ENCODE assay signal across 1 cellular context in genomic region chr2:147843864-147844690, GRCh38.
TF ChIP-seq lines count a peak whose summit lies in the region.

No MANE protein-coding gene starts in this region.

TF ChIP-seq in HepG2, 621 proteins besides CTCF, POLR2A, EP300 and RAD21 (continued from another document and continues in another):
- TF ChIP-seq, protein P1, sequence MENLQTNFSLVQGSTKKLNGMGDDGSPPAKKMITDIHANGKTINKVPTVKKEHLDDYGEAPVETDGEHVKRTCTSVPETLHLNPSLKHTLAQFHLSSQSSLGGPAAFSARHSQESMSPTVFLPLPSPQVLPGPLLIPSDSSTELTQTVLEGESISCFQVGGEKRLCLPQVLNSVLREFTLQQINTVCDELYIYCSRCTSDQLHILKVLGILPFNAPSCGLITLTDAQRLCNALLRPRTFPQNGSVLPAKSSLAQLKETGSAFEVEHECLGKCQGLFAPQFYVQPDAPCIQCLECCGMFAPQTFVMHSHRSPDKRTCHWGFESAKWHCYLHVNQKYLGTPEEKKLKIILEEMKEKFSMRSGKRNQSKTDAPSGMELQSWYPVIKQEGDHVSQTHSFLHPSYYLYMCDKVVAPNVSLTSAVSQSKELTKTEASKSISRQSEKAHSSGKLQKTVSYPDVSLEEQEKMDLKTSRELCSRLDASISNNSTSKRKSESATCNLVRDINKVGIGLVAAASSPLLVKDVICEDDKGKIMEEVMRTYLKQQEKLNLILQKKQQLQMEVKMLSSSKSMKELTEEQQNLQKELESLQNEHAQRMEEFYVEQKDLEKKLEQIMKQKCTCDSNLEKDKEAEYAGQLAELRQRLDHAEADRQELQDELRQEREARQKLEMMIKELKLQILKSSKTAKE (CRISPR knock-in tag; IDR thresholded peaks at IDR 0.05; ENCODE audit: borderline replicate concordance), result no peak
- TF ChIP-seq, protein P2, sequence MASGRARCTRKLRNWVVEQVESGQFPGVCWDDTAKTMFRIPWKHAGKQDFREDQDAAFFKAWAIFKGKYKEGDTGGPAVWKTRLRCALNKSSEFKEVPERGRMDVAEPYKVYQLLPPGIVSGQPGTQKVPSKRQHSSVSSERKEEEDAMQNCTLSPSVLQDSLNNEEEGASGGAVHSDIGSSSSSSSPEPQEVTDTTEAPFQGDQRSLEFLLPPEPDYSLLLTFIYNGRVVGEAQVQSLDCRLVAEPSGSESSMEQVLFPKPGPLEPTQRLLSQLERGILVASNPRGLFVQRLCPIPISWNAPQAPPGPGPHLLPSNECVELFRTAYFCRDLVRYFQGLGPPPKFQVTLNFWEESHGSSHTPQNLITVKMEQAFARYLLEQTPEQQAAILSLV (CRISPR knock-in tag; IDR thresholded peaks at IDR 0.05; ENCODE audit: borderline replicate concordance), result peak; percentile 72
- TF ChIP-seq ZNF446 (CRISPR knock-in tag; IDR thresholded peaks at IDR 0.05) (peak; percentile 9; the same call in 1 of the 2 replicates), SNAPC2 (CRISPR knock-in tag; IDR thresholded peaks at IDR 0.05) (peak; percentile 88), ZNF619 (CRISPR knock-in tag; IDR thresholded peaks at IDR 0.05) (peak; percentile 80; the same call in 1 of the 2 replicates), PATZ1 (CRISPR knock-in tag; IDR thresholded peaks at IDR 0.05) (peak; percentile 30), MEIS1 (CRISPR knock-in tag; IDR thresholded peaks at IDR 0.05; ENCODE audit: borderline replicate concordance) (no peak), ZNF430 (CRISPR knock-in tag; IDR thresholded peaks at IDR 0.05) (no peak), ZNF501 (CRISPR knock-in tag; IDR thresholded peaks at IDR 0.05) (peak; percentile 86), TERF1 (CRISPR knock-in tag; IDR thresholded peaks at IDR 0.05) (no peak), ZBED4 (CRISPR knock-in tag; IDR thresholded peaks at IDR 0.05; ENCODE audit: borderline replicate concordance) (peak; percentile 81), ZIK1 (CRISPR knock-in tag; IDR thresholded peaks at IDR 0.05; ENCODE audit: borderline replicate concordance, low read depth) (0 out of 2 replicates have a peak, but pooled peaks have one; percentile 18), ISL2 (CRISPR knock-in tag; IDR thresholded peaks at IDR 0.05) (peak; percentile 70), THYN1 (CRISPR knock-in tag; IDR thresholded peaks at IDR 0.05; ENCODE audit: borderline replicate concordance, low read depth) (peak; percentile 90; the same call in 1 of the 2 replicates), PAF1 (CRISPR knock-in tag; IDR thresholded peaks at IDR 0.05) (no peak), ZFP37 (CRISPR knock-in tag; IDR thresholded peaks at IDR 0.05; ENCODE audit: borderline replicate concordance) (no peak), U2AF1 (optimal IDR thresholded peaks at IDR 0.05; ENCODE audit: low read depth, low read length) (peak; percentile 22), ADNP (CRISPR knock-in tag; IDR thresholded peaks at IDR 0.05) (no peak), ZNF260 (CRISPR knock-in tag; IDR thresholded peaks at IDR 0.05; ENCODE audit: borderline replicate concordance, low read depth) (peak; percentile 86; the same call in 1 of the 2 replicates), ZNF781 (CRISPR knock-in tag; IDR thresholded peaks at IDR 0.05; ENCODE audit: borderline replicate concordance, not compliant biosample characterization) (no peak), CBFB (CRISPR knock-in tag; IDR thresholded peaks at IDR 0.05) (peak; percentile 78), JUNB (CRISPR knock-in tag; IDR thresholded peaks at IDR 0.05; ENCODE audit: borderline replicate concordance) (no peak), ZNF562 (CRISPR knock-in tag; IDR thresholded peaks at IDR 0.05; ENCODE audit: borderline replicate concordance) (no peak), PRPF4 (IDR thresholded peaks at IDR 0.05; ENCODE audit: low read depth, low read length, poor library complexity, severe bottlenecking) (no peak), GATAD2A (CRISPR knock-in tag; IDR thresholded peaks at IDR 0.05) (peak; percentile 39), BHLHE40 (IDR thresholded peaks at IDR 0.05; ENCODE audit: low read length) (peak; percentile 18; the same call in 1 of the 2 replicates), ZNF44 (CRISPR knock-in tag; IDR thresholded peaks at IDR 0.05) (peak; percentile 54; the same call in 1 of the 2 replicates), SNRNP70 (IDR thresholded peaks at IDR 0.05; ENCODE audit: low read depth, low read length) (no peak), ZNF256 (CRISPR knock-in tag; conservative IDR thresholded peaks at IDR 0.05) (peak; percentile 89; the same call in 1 of the 2 replicates), ZNF850 (CRISPR knock-in tag; conservative IDR thresholded peaks at IDR 0.05) (no peak), SMC3 (IDR thresholded peaks at IDR 0.05; ENCODE audit: low read length) (no peak), JUND (CRISPR knock-in tag; IDR thresholded peaks at IDR 0.05) (0 out of 2 replicates have a peak, but pooled peaks have one; percentile 16), NFE2 (CRISPR knock-in tag; IDR thresholded peaks at IDR 0.05) (no peak)
- TF ChIP-seq, protein P3, sequence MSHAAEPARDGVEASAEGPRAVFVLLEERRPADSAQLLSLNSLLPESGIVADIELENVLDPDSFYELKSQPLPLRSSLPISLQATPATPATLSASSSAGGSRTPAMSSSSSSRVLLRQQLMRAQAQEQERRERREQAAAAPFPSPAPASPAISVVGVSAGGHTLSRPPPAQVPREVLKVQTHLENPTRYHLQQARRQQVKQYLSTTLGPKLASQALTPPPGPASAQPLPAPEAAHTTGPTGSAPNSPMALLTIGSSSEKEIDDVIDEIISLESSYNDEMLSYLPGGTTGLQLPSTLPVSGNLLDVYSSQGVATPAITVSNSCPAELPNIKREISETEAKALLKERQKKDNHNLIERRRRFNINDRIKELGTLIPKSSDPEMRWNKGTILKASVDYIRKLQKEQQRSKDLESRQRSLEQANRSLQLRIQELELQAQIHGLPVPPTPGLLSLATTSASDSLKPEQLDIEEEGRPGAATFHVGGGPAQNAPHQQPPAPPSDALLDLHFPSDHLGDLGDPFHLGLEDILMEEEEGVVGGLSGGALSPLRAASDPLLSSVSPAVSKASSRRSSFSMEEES (CRISPR knock-in tag; IDR thresholded peaks at IDR 0.05), result peak; percentile 16; the same call in 1 of the 2 replicates
- TF ChIP-seq, protein P4, sequence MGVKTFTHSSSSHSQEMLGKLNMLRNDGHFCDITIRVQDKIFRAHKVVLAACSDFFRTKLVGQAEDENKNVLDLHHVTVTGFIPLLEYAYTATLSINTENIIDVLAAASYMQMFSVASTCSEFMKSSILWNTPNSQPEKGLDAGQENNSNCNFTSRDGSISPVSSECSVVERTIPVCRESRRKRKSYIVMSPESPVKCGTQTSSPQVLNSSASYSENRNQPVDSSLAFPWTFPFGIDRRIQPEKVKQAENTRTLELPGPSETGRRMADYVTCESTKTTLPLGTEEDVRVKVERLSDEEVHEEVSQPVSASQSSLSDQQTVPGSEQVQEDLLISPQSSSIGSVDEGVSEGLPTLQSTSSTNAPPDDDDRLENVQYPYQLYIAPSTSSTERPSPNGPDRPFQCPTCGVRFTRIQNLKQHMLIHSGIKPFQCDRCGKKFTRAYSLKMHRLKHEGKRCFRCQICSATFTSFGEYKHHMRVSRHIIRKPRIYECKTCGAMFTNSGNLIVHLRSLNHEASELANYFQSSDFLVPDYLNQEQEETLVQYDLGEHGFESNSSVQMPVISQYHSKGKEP (CRISPR knock-in tag; IDR thresholded peaks at IDR 0.05), result no peak
- TF ChIP-seq, protein P5, sequence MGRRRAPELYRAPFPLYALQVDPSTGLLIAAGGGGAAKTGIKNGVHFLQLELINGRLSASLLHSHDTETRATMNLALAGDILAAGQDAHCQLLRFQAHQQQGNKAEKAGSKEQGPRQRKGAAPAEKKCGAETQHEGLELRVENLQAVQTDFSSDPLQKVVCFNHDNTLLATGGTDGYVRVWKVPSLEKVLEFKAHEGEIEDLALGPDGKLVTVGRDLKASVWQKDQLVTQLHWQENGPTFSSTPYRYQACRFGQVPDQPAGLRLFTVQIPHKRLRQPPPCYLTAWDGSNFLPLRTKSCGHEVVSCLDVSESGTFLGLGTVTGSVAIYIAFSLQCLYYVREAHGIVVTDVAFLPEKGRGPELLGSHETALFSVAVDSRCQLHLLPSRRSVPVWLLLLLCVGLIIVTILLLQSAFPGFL (CRISPR knock-in tag; IDR thresholded peaks at IDR 0.05), result 0 out of 2 replicates have a peak, but pooled peaks have one; percentile 90
- TF ChIP-seq, protein P6, sequence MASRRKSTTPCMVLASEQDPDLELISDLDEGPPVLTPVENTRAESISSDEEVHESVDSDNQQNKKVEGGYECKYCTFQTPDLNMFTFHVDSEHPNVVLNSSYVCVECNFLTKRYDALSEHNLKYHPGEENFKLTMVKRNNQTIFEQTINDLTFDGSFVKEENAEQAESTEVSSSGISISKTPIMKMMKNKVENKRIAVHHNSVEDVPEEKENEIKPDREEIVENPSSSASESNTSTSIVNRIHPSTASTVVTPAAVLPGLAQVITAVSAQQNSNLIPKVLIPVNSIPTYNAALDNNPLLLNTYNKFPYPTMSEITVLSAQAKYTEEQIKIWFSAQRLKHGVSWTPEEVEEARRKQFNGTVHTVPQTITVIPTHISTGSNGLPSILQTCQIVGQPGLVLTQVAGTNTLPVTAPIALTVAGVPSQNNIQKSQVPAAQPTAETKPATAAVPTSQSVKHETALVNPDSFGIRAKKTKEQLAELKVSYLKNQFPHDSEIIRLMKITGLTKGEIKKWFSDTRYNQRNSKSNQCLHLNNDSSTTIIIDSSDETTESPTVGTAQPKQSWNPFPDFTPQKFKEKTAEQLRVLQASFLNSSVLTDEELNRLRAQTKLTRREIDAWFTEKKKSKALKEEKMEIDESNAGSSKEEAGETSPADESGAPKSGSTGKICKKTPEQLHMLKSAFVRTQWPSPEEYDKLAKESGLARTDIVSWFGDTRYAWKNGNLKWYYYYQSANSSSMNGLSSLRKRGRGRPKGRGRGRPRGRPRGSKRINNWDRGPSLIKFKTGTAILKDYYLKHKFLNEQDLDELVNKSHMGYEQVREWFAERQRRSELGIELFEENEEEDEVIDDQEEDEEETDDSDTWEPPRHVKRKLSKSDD (CRISPR knock-in tag; IDR thresholded peaks at IDR 0.05; ENCODE audit: low read depth), result peak; percentile 68; the same call in 1 of the 2 replicates
